ENCODE assay signal across 8 cellular contexts in genomic region chr17:79923974-79924638, GRCh38.
DNase-seq lines count a peak whose midpoint lies in the region; ATAC-seq, FAIRE-seq and TF ChIP-seq lines count a peak whose summit lies in the region.

No MANE protein-coding gene starts in this region.

- H2BK5ac ChIP-seq in IMR-90 (ENCODE audit: low read depth, low read length, poor library complexity, severe bottlenecking) = no peak overlapping the region

- intact Hi-C loops in IMR-90 (cut with micrococcal nuclease) = no loop called here

- H2BK20ac ChIP-seq in IMR-90 (ENCODE audit: low read depth, low read length) = no peak overlapping the region

- H3K4me2 ChIP-seq in IMR-90 (ENCODE audit: low read depth, low read length) = no peak overlapping the region

- DNase-seq in D721Med (ENCODE audit: insufficient read length, low spot score) = no peak
- peak; percentile 12 for DNase-seq in IMR-90
- peak; percentile 39 for DNase-seq in activated CD4-positive, alpha-beta T cell treated with anti-CD3 and anti-CD28 coated beads, Interleukin-2, amount 50 U/mL, for 1 hour
- peak; percentile 57 for DNase-seq in globus pallidus (ENCODE audit: low spot score)
- peak; percentile 26 for DNase-seq in stimulated activated CD8-positive, alpha-beta memory T cell treated with anti-CD3 and anti-CD28 coated beads, Interleukin-15, amount 100 ng/mL, for 24 hours (ENCODE audit: low read depth)
- DNase-seq in NCI-H1436 treated with DMSO at 0.1 percent for 48 hours (lab: John Stamatoyannopoulos, UW) = no peak
- DNase-seq in frontal cortex (ENCODE audit: low spot score in 2 of 2) = no peak

- H3K56ac ChIP-seq in IMR-90 (ENCODE audit: extremely low read depth, insufficient read depth, low read length) = no peak overlapping the region

- H3K27ac ChIP-seq in IMR-90 (ENCODE audit: insufficient read depth, low read length) = no peak overlapping the region

- TF ChIP-seq RAD21 in IMR-90 (IDR thresholded peaks at IDR 0.05; ENCODE audit: low read length) = peak; percentile 58

- TF ChIP-seq CTCF in D721Med (IDR thresholded peaks at IDR 0.05; ENCODE audit: insufficient read depth, missing control alignments) (peak; percentile 61), IMR-90 (conservative IDR thresholded peaks at IDR 0.05; ENCODE audit: low read depth, low read length) (peak; percentile 45)

- no peak overlapping the region for H3K4ac ChIP-seq in IMR-90 (ENCODE audit: low read depth, low read length)

- H2BK15ac ChIP-seq in IMR-90 (ENCODE audit: low read depth, low read length) = no peak overlapping the region

- no peak overlapping the region for H3K14ac ChIP-seq in IMR-90 (replicated peaks; ENCODE audit: low read depth, low read length)

- TF ChIP-seq POLR2A in IMR-90 (IDR thresholded peaks at IDR 0.05; ENCODE audit: low read depth, low read length) = no peak

- dilution Hi-C loops in IMR-90 (cut with HindIII; ENCODE audit: low sequenced_read_pairs, unreplicated experiment) = no loop called here

- H3K18ac ChIP-seq in IMR-90 (ENCODE audit: low read depth, low read length) = no peak overlapping the region

- H3K4me1 ChIP-seq in IMR-90 (ENCODE audit: control insufficient read depth, insufficient read depth, low read length) = no peaks in the 10 kb centered on the region; the same call in 1 of the 2 replicates

- no peak; the same call in 1 of the 2 replicates for ATAC-seq in IMR-90 (ENCODE audit: low read depth)
- ATAC-seq in GM18861 (IDR thresholded peaks at IDR 0.05; ENCODE audit: unreplicated experiment) = no peak

- H4K8ac ChIP-seq in IMR-90 (ENCODE audit: low read depth in 2 of 2, low read length in 2 of 2) = no peak overlapping the region

- H2BK120ac ChIP-seq in IMR-90 (ENCODE audit: low read depth, low read length) = no peak overlapping the region

- H3K23ac ChIP-seq in IMR-90 (ENCODE audit: low read depth, low read length) = no peak overlapping the region

- H3K4me3 ChIP-seq in IMR-90 (ENCODE audit: insufficient read depth, low read depth, low read length) = no peak overlapping the region

- BruUV-seq in IMR-90 (replicated peaks; lab: Mats Ljungman, UMichigan) = no TSS peak

- 92% methylated on average over 6 of the region's 16 CpGs; no CpG with 5 or more reads in 1 of the 2 experiments for WGBS in IMR-90 (ENCODE audit: extremely low coverage in 2 of 2, insufficient read length in 1 of 2), 2 experiments

- in situ Hi-C loops in IMR-90 (cut with MboI; ENCODE audit: low sequenced_read_pairs) = no loop called here

- H3K9me3 ChIP-seq in IMR-90 (ENCODE audit: control insufficient read depth, insufficient read depth, low read length) = no peaks in the 10 kb centered on the region

- H3K9ac ChIP-seq in IMR-90 (ENCODE audit: low read depth, low read length) = no peak overlapping the region

- CTCF ChIA-PET in IMR-90 (lab: Yijun Ruan, JAX) = interaction anchor here (0.6 to 1.4 kb wide), 2 partner anchors 16 to 35 kb away, joined by 3 read pairs; no protein-coding TSS in a partner anchor

- peak overlapping the region; percentile 72 for H2AK9ac ChIP-seq in IMR-90 (replicated peaks; ENCODE audit: low read depth, low read length, poor library complexity)

- no peak overlapping the region for H4K91ac ChIP-seq in IMR-90 (ENCODE audit: insufficient read depth, low read depth, low read length)

- FAIRE-seq in D721Med (lab: Jason Lieb, UNC) (no peak), frontal cortex (lab: Jason Lieb, UNC) (no peak)

- H3K79me1 ChIP-seq in IMR-90 (ENCODE audit: low read depth in 1 of 2, low read length in 2 of 2) = no peaks in the 10 kb centered on the region

- no peak overlapping the region for H4K5ac ChIP-seq in IMR-90 (ENCODE audit: low read depth, low read length)

- no peaks in the 10 kb centered on the region for H4K20me1 ChIP-seq in IMR-90 (ENCODE audit: insufficient read depth, low read length)

- H2AK5ac ChIP-seq in IMR-90 (ENCODE audit: low read depth, low read length) = no peak overlapping the region

- H3K27me3 ChIP-seq in IMR-90 (ENCODE audit: control insufficient read depth, insufficient read depth, low read length) = peaks cover 58% of the 10 kb centered on the region

- H3K9me1 ChIP-seq in IMR-90 (ENCODE audit: insufficient read depth, low read length) = no peaks in the 10 kb centered on the region

- peak overlapping the region; percentile 32 for H2AFZ ChIP-seq in IMR-90 (replicated peaks; ENCODE audit: low read length, poor library complexity)

- POLR2A ChIA-PET in IMR-90 (lab: Charles Lee; ENCODE audit: unreplicated experiment) = no interaction called here

- H3K36me3 ChIP-seq in IMR-90 (ENCODE audit: control insufficient read depth, insufficient read depth, low read length) = no peaks in the 10 kb centered on the region

TF ChIP-seq in IMR-90, 13 proteins besides CTCF, POLR2A, EP300 and RAD21:
- TF ChIP-seq MAFK (IDR thresholded peaks at IDR 0.05; ENCODE audit: low read depth, low read length) (no peak), NFE2L2 (IDR thresholded peaks at IDR 0.05; ENCODE audit: low read depth, low read length) (no peak), ELK1 (IDR thresholded peaks at IDR 0.05; ENCODE audit: borderline replicate concordance, low read depth, low read length) (no peak), CHD1 (IDR thresholded peaks at IDR 0.05; ENCODE audit: low read depth, low read length) (no peak), SMC3 (IDR thresholded peaks at IDR 0.05; ENCODE audit: low read depth, low read length) (peak; percentile 47), BHLHE40 (IDR thresholded peaks at IDR 0.05; ENCODE audit: low read depth, low read length) (no peak)

Comparison
In these comparisons a context has a peak if more than half of its experiments do, and no peak if none do; other contexts are left out.
1. DNase-seq: peak in IMR-90 (single experiment), activated CD4-positive, alpha-beta T cell treated with anti-CD3 and anti-CD28 coated beads, Interleukin-2, amount 50 U/mL, for 1 hour (single experiment), globus pallidus (single experiment) and stimulated activated CD8-positive, alpha-beta memory T cell treated with anti-CD3 and anti-CD28 coated beads, Interleukin-15, amount 100 ng/mL, for 24 hours (single experiment); none in D721Med (single experiment), NCI-H1436 treated with DMSO at 0.1 percent for 48 hours (single experiment) and frontal cortex (0 of 2).